Comparison of ENCODE assay signal across 6 cellular contexts in the genomic region with DNA sequence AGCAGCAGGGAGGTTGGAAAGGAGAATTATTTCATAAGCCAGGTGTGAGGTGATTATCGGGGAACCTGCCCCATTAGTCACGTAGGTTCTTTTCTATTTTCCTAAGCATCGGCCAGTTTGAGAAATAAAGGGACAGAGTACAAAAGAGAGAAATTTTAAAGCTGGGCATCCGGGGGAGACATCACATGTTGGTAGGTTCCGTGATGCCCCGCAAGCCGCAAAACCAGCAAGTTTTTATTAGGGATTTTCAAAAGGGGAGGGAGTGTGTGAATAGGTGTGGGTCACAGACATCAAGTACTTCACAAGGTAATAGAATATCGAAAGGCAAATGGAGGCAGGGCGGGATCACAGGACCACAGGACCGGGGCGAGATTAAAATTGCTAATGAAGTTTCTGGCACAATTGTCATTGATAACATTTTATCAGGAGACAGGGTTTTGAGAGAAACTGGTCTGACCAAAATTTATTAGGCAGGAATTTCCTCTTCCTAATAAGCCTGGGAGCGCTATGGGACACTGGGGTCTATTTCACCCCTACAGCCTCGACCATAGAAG. TPM values are rescaled to one million over a fixed set of nuclear protein-coding genes. Genes with fewer than 3 reads are reported as not detected.
A peak's percentile ranks its signal among the peaks of the same experiment; 100 is the strongest.
DNase-seq lines count a peak whose midpoint lies in the region; ATAC-seq, FAIRE-seq and TF ChIP-seq lines count a peak whose summit lies in the region.
"Not testable (repeated sequence)": the region's sequence is repeated elsewhere in the genome, so short reads cannot be mapped to it uniquely, and the experiment has no call there.

No MANE protein-coding gene starts in this region.

- FAIRE-seq in keratinocyte (lab: Jason Lieb, UNC): not testable (repeated sequence)

- not testable (repeated sequence) for H3K9me2 ChIP-seq in Loucy (replicated peaks; ENCODE audit: low read depth, low read length)

- H3K36me3 ChIP-seq in Loucy (ENCODE audit: insufficient read depth, low read length); keratinocyte (ENCODE audit: control insufficient read depth in 2 of 2, extremely low read depth in 1 of 2, insufficient read depth in 2 of 2, low read length in 2 of 2): not testable (repeated sequence)

- POLR2A ChIA-PET in AG04450 (lab: Yijun Ruan, JAX): interaction anchor here (1.0 to 2.1 kb wide), 2 partner anchors 12 to 17 kb away, joined by 7 to 8 read pairs; no protein-coding TSS in a partner anchor

- H4K20me1 ChIP-seq in Loucy (ENCODE audit: insufficient read depth, low read length, poor library complexity, severe bottlenecking); keratinocyte (ENCODE audit: control insufficient read depth, extremely low read depth, insufficient read depth, low read length): not testable (repeated sequence)

- peaks cover 11% of the 10 kb centered on the region for H3K36me3 Mint-ChIP-seq in activated T-helper 17 cell treated with anti-CD3 and anti-CD28 coated beads, Interleukin-2, amount 50 U/mL, for 72 hours (ENCODE audit: low read depth)
- H3K36me3 Mint-ChIP-seq in dendritic cell treated with granulocyte-macrophage colony-stimulating factor and Interleukin-4, amounts not matched to agents 40 ng/mL and 50 ng/mL, for 4 days (ENCODE audit: low read depth); osteocyte (ENCODE audit: unreplicated experiment): not testable (repeated sequence)

- CTCF ChIA-PET in AG04450 (lab: Charles Lee): interaction anchor here (1.5 kb wide), 1 partner anchor 8 kb away, joined by 4 read pairs; no protein-coding TSS in a partner anchor

- intact Hi-C loops in dendritic cell treated with granulocyte-macrophage colony-stimulating factor and Interleukin-4, amounts not matched to agents 40 ng/mL and 50 ng/mL, for 4 days (cut with micrococcal nuclease): not testable (repeated sequence)

- not testable (repeated sequence) for H3K79me2 ChIP-seq in Loucy (ENCODE audit: insufficient read depth, low read length); keratinocyte (ENCODE audit: control insufficient read depth, insufficient read depth, low read length)

- H3K27ac Mint-ChIP-seq in activated T-helper 17 cell treated with anti-CD3 and anti-CD28 coated beads, Interleukin-2, amount 50 U/mL, for 72 hours: peak overlapping the region; percentile 74
- peak overlapping the region; percentile 65 for H3K27ac Mint-ChIP-seq in dendritic cell treated with granulocyte-macrophage colony-stimulating factor and Interleukin-4, amounts not matched to agents 40 ng/mL and 50 ng/mL, for 4 days
- peak overlapping the region; percentile 87 for H3K27ac Mint-ChIP-seq in osteocyte (ENCODE audit: unreplicated experiment)

- peaks cover 49% of the 10 kb centered on the region for H3K4me1 Mint-ChIP-seq in activated T-helper 17 cell treated with anti-CD3 and anti-CD28 coated beads, Interleukin-2, amount 50 U/mL, for 72 hours
- peaks cover 65% of the 10 kb centered on the region for H3K4me1 Mint-ChIP-seq in dendritic cell treated with granulocyte-macrophage colony-stimulating factor and Interleukin-4, amounts not matched to agents 40 ng/mL and 50 ng/mL, for 4 days (ENCODE audit: low read depth)
- H3K4me1 Mint-ChIP-seq in osteocyte (ENCODE audit: unreplicated experiment): peaks cover 79% of the 10 kb centered on the region

- H3K9me3 ChIP-seq in AG04450 (ENCODE audit: control insufficient read depth, insufficient read depth, low read length); Loucy (ENCODE audit: insufficient read depth, low read depth, low read length); keratinocyte (ENCODE audit: control insufficient read depth, low read depth, low read length): not testable (repeated sequence)

- not testable (repeated sequence) for H3K4me2 ChIP-seq in Loucy (ENCODE audit: low read depth, low read length, poor library complexity, severe bottlenecking)
- H3K4me2 ChIP-seq in keratinocyte (ENCODE audit: control insufficient read depth, extremely low read depth, insufficient read depth, low read depth, low read length): peak overlapping the region; percentile 31

- H2AFZ ChIP-seq in Loucy (ENCODE audit: low read length) (peak overlapping the region; percentile 76; the same call in 1 of the 2 replicates), keratinocyte (ENCODE audit: control insufficient read depth, low read length) (peak overlapping the region; percentile 59)

- H3K9ac ChIP-seq in Loucy (ENCODE audit: low read depth, low read length, poor library complexity, severe bottlenecking): not testable (repeated sequence)
- peak overlapping the region; percentile 50 for H3K9ac ChIP-seq in keratinocyte (ENCODE audit: control insufficient read depth, extremely low read depth, insufficient read depth, low read length)

- H3K27ac ChIP-seq in AG04450 (ENCODE audit: low read depth, low read length) (peak overlapping the region; percentile 21), keratinocyte (ENCODE audit: control insufficient read depth, insufficient read depth, low read length) (peak overlapping the region; percentile 86)

- ATAC-seq in activated T-helper 17 cell treated with anti-CD3 and anti-CD28 coated beads, Interleukin-2, amount 50 U/mL, for 72 hours (replicated peaks): not testable (repeated sequence)

- H3K4me3 Mint-ChIP-seq in activated T-helper 17 cell treated with anti-CD3 and anti-CD28 coated beads, Interleukin-2, amount 50 U/mL, for 72 hours: peak overlapping the region; percentile 43
- not testable (repeated sequence) for H3K4me3 Mint-ChIP-seq in dendritic cell treated with granulocyte-macrophage colony-stimulating factor and Interleukin-4, amounts not matched to agents 40 ng/mL and 50 ng/mL, for 4 days
- peak overlapping the region; percentile 23 for H3K4me3 Mint-ChIP-seq in osteocyte (ENCODE audit: unreplicated experiment)

- H3K27me3 Mint-ChIP-seq in activated T-helper 17 cell treated with anti-CD3 and anti-CD28 coated beads, Interleukin-2, amount 50 U/mL, for 72 hours; osteocyte (ENCODE audit: unreplicated experiment): not testable (repeated sequence)
- peaks cover 13% of the 10 kb centered on the region for H3K27me3 Mint-ChIP-seq in dendritic cell treated with granulocyte-macrophage colony-stimulating factor and Interleukin-4, amounts not matched to agents 40 ng/mL and 50 ng/mL, for 4 days

- DNase-seq in AG04450 (ENCODE audit: low read depth, low spot score); keratinocyte (ENCODE audit: low read depth, low spot score); osteocyte (ENCODE audit: extremely low spot score, unreplicated experiment): not testable (repeated sequence)

- not testable (repeated sequence) for H3K9me3 Mint-ChIP-seq in activated T-helper 17 cell treated with anti-CD3 and anti-CD28 coated beads, Interleukin-2, amount 50 U/mL, for 72 hours; dendritic cell treated with granulocyte-macrophage colony-stimulating factor and Interleukin-4, amounts not matched to agents 40 ng/mL and 50 ng/mL, for 4 days; osteocyte (ENCODE audit: unreplicated experiment)

- dilution Hi-C loops in keratinocyte (cut with MboI; ENCODE audit: extremely low pct_ligation_motif_present, low sequenced_read_pairs): not testable (repeated sequence)

- H3K9me1 ChIP-seq in keratinocyte (ENCODE audit: control insufficient read depth, extremely low read depth, insufficient read depth, low read length): not testable (repeated sequence)

- TF ChIP-seq CTCF in AG04450 (IDR thresholded peaks at IDR 0.05; ENCODE audit: low read depth, low read length); Loucy (conservative IDR thresholded peaks at IDR 0.05; ENCODE audit: low read length); keratinocyte (optimal IDR thresholded peaks at IDR 0.05 in 1 of 3, IDR thresholded peaks at IDR 0.05 in 1 of 3, conservative IDR thresholded peaks at IDR 0.05 in 1 of 3; ENCODE audit: extremely low read depth in 1 of 3, insufficient read depth in 2 of 3, low read length in 3 of 3); osteocyte (IDR thresholded peaks at IDR 0.05): not testable (repeated sequence)

- H3F3A ChIP-seq in Loucy (ENCODE audit: low read depth): not testable (repeated sequence)

- H3K27me3 ChIP-seq in AG04450 (ENCODE audit: control insufficient read depth, insufficient read depth, low read length); Loucy (ENCODE audit: insufficient read depth, low read length, poor library complexity, severe bottlenecking); keratinocyte (ENCODE audit: control insufficient read depth, extremely low read depth, insufficient read depth, low read length): not testable (repeated sequence)

- not testable (repeated sequence) for H3K4me3 ChIP-seq in AG04450 (ENCODE audit: low read depth, low read length); Loucy (ENCODE audit: low read length, poor library complexity, severe bottlenecking); keratinocyte (ENCODE audit: control insufficient read depth in 2 of 3, extremely low read depth in 1 of 3, insufficient read depth in 2 of 3, low read depth in 1 of 3, low read length in 3 of 3)

- H3K4me1 ChIP-seq in Loucy (ENCODE audit: insufficient read depth, low read length, poor library complexity, severe bottlenecking) (peaks cover 25% of the 10 kb centered on the region), keratinocyte (ENCODE audit: control insufficient read depth, extremely low read depth, insufficient read depth, low read length) (peaks cover 59% of the 10 kb centered on the region)

RNA-seq across cellular contexts. Expression of a gene that starts 20.2 kb away (rescaled TPM):
- 85.2 and 98.7 TPM in 2 replicates for polyA plus RNA-seq in AG04450 (2011; rRNA removed)
- polyA minus RNA-seq in AG04450 (2011; rRNA and poly(A)+ RNA removed): 59.6 and 80.4 TPM in 2 replicates
- total RNA-seq in activated T-helper 17 cell treated with anti-CD3 and anti-CD28 coated beads, Interleukin-2, amount 50 U/mL, for 72 hours: 100 to 1,000 TPM in 1 of 2 donors, 10 to 100 TPM in 1; 55.6 to 617 TPM
- 171 to 289 TPM (median 277 TPM) in 3 replicates for polyA plus RNA-seq in keratinocyte
- 212 TPM for polyA plus RNA-seq in keratinocyte (2011; ENCODE audit: low read depth)
- polyA plus RNA-seq in keratinocyte (2011; cell fraction: cytosol; rRNA removed): 139 and 176 TPM in 2 replicates
- 516 and 549 TPM in 2 replicates for polyA plus RNA-seq in keratinocyte (2011; cell fraction: nucleus; rRNA removed)
- polyA plus RNA-seq in keratinocyte (2012; ENCODE audit: low replicate concordance): 226 and 373 TPM in 2 replicates
- polyA minus RNA-seq in keratinocyte: 46.6 to 116 TPM (median 58.4 TPM) in 3 replicates
- polyA minus RNA-seq in keratinocyte (2011; cell fraction: cytosol; rRNA and poly(A)+ RNA removed): 239 TPM
- polyA minus RNA-seq in keratinocyte (2011; cell fraction: nucleus; rRNA and poly(A)+ RNA removed): 82.4 and 85.6 TPM in 2 replicates
- 395 and 418 TPM in 2 replicates for total RNA-seq in osteocyte

RNA-seq across cellular contexts. Expression of a gene that starts 22.1 kb away (rescaled TPM):
- polyA plus RNA-seq in AG04450 (2011; rRNA removed): 155 and 156 TPM in 2 replicates
- polyA minus RNA-seq in AG04450 (2011; rRNA and poly(A)+ RNA removed): 96.0 and 99.8 TPM in 2 replicates
- 100 to 1,000 TPM; 152 to 161 TPM for total RNA-seq in activated T-helper 17 cell treated with anti-CD3 and anti-CD28 coated beads, Interleukin-2, amount 50 U/mL, for 72 hours
- 21.6 to 23.8 TPM (median 22.1 TPM) in 3 replicates for polyA plus RNA-seq in keratinocyte
- 52.5 TPM for polyA plus RNA-seq in keratinocyte (2011; ENCODE audit: low read depth)
- 14.9 and 21.3 TPM in 2 replicates for polyA plus RNA-seq in keratinocyte (2011; cell fraction: cytosol; rRNA removed)
- polyA plus RNA-seq in keratinocyte (2011; cell fraction: nucleus; rRNA removed): 21.6 and 22.0 TPM in 2 replicates
- 19.5 and 22.0 TPM in 2 replicates for polyA plus RNA-seq in keratinocyte (2012; ENCODE audit: low replicate concordance)
- polyA minus RNA-seq in keratinocyte: 23.2 to 52.7 TPM (median 25.6 TPM) in 3 replicates
- polyA minus RNA-seq in keratinocyte (2011; cell fraction: cytosol; rRNA and poly(A)+ RNA removed): 16.3 TPM
- 14.8 and 19.5 TPM in 2 replicates for polyA minus RNA-seq in keratinocyte (2011; cell fraction: nucleus; rRNA and poly(A)+ RNA removed)
- total RNA-seq in osteocyte: 86.8 and 88.1 TPM in 2 replicates

RNA-seq across cellular contexts. Expression of a gene that starts 44.4 kb away (rescaled TPM):
- polyA plus RNA-seq in AG04450 (2011; rRNA removed) (1,457 and 1,715 TPM in 2 replicates), keratinocyte (1,010 to 1,517 TPM (median 1,159 TPM) in 3 replicates)
- 1,694 and 2,026 TPM in 2 replicates for polyA minus RNA-seq in AG04450 (2011; rRNA and poly(A)+ RNA removed)
- total RNA-seq in activated T-helper 17 cell treated with anti-CD3 and anti-CD28 coated beads, Interleukin-2, amount 50 U/mL, for 72 hours: 1,000 to 10,000 TPM; 1,139 to 1,437 TPM
- polyA plus RNA-seq in keratinocyte (2011; ENCODE audit: low read depth): 84.6 TPM
- polyA plus RNA-seq in keratinocyte (2011; cell fraction: cytosol; rRNA removed): 1,081 and 1,086 TPM in 2 replicates
- 643 and 747 TPM in 2 replicates for polyA plus RNA-seq in keratinocyte (2011; cell fraction: nucleus; rRNA removed)
- polyA plus RNA-seq in keratinocyte (2012; ENCODE audit: low replicate concordance): 276 and 1,138 TPM in 2 replicates
- polyA minus RNA-seq in keratinocyte: 1,680 to 1,870 TPM (median 1,801 TPM) in 3 replicates
- 842 TPM for polyA minus RNA-seq in keratinocyte (2011; cell fraction: cytosol; rRNA and poly(A)+ RNA removed)
- polyA minus RNA-seq in keratinocyte (2011; cell fraction: nucleus; rRNA and poly(A)+ RNA removed): 371 and 465 TPM in 2 replicates
- 725 and 729 TPM in 2 replicates for total RNA-seq in osteocyte

RNA-seq across cellular contexts. Expression of a gene that starts 47.5 kb away (rescaled TPM):
- polyA plus RNA-seq in AG04450 (2011; rRNA removed): 4.1 and 6.8 TPM in 2 replicates
- polyA minus RNA-seq in AG04450 (2011; rRNA and poly(A)+ RNA removed): 9.0 and 9.5 TPM in 2 replicates
- 10 to 100 TPM; 57.4 to 82.1 TPM for total RNA-seq in activated T-helper 17 cell treated with anti-CD3 and anti-CD28 coated beads, Interleukin-2, amount 50 U/mL, for 72 hours
- polyA plus RNA-seq in keratinocyte: 4.2 to 10.0 TPM (median 6.9 TPM) in 3 replicates
- 2.8 TPM for polyA plus RNA-seq in keratinocyte (2011; ENCODE audit: low read depth)
- 5.3 TPM in 2 replicates for polyA plus RNA-seq in keratinocyte (2011; cell fraction: cytosol; rRNA removed)
- 25.1 and 29.9 TPM in 2 replicates for polyA plus RNA-seq in keratinocyte (2011; cell fraction: nucleus; rRNA removed)
- polyA plus RNA-seq in keratinocyte (2012; ENCODE audit: low replicate concordance): 5.5 and 41.2 TPM in 2 replicates
- polyA minus RNA-seq in keratinocyte: 5.6 to 43.2 TPM (median 10.2 TPM) in 3 replicates
- 4.2 TPM for polyA minus RNA-seq in keratinocyte (2011; cell fraction: cytosol; rRNA and poly(A)+ RNA removed)
- 9.6 and 14.6 TPM in 2 replicates for polyA minus RNA-seq in keratinocyte (2011; cell fraction: nucleus; rRNA and poly(A)+ RNA removed)
- total RNA-seq in osteocyte: 37.7 and 40.1 TPM in 2 replicates
